8 cellular contexts compared by ENCODE assay signal in genomic region chr15:75921732-75922703, GRCh38. TPM values are rescaled to one million over a fixed set of nuclear protein-coding genes. Genes with fewer than 3 reads are reported as not detected.
DNase-seq lines count a peak whose midpoint lies in the region; ATAC-seq and TF ChIP-seq lines count a peak whose summit lies in the region.

No MANE protein-coding gene starts in this region.

- no peaks in the 10 kb centered on the region for H3K9me3 Mint-ChIP-seq in activated CD4-positive, alpha-beta T cell treated with anti-CD3 and anti-CD28 coated beads, Interleukin-2, amount 10 ng/mL, durations not matched to agents 7 days and 5 days
- H3K9me3 Mint-ChIP-seq in neural crest cell: no peaks in the 10 kb centered on the region

- H3K36me3 Mint-ChIP-seq in activated CD4-positive, alpha-beta T cell treated with anti-CD3 and anti-CD28 coated beads, Interleukin-2, amount 10 ng/mL, durations not matched to agents 7 days and 5 days (ENCODE audit: low read depth): peaks cover 34% of the 10 kb centered on the region
- H3K36me3 Mint-ChIP-seq in neural crest cell (ENCODE audit: low read depth): peaks cover 10% of the 10 kb centered on the region

- H3K27ac Mint-ChIP-seq in activated CD4-positive, alpha-beta T cell treated with anti-CD3 and anti-CD28 coated beads, Interleukin-2, amount 10 ng/mL, durations not matched to agents 7 days and 5 days: no peak overlapping the region
- H3K27ac Mint-ChIP-seq in neural crest cell (ENCODE audit: unreplicated experiment): peak overlapping the region; percentile 69

- TF ChIP-seq CTCF in neural crest cell (conservative IDR thresholded peaks at IDR 0.05): peak; percentile 51

- peaks cover 35% of the 10 kb centered on the region for H3K4me1 Mint-ChIP-seq in activated CD4-positive, alpha-beta T cell treated with anti-CD3 and anti-CD28 coated beads, Interleukin-2, amount 10 ng/mL, durations not matched to agents 7 days and 5 days
- H3K4me1 Mint-ChIP-seq in neural crest cell: no peaks in the 10 kb centered on the region

- ATAC-seq in GM18502 (IDR thresholded peaks at IDR 0.05; ENCODE audit: poor library complexity, unreplicated experiment) (no peak), GM18873 (IDR thresholded peaks at IDR 0.05; ENCODE audit: low FRiP score, unreplicated experiment) (no peak)

- peak; percentile 44 for DNase-seq in activated CD4-positive, alpha-beta T cell treated with anti-CD3 and anti-CD28 coated beads, Interleukin-2, amount 10 ng/mL, durations not matched to agents 7 days and 5 days
- no peak for DNase-seq in activated CD4-positive, alpha-beta T cell treated with anti-CD3 and anti-CD28 coated beads, Interleukin-2, amount 50 U/mL, for 48 hours
- peak; percentile 8 for DNase-seq in NCI-H524 treated with DMSO at 0.1 percent for 48 hours (lab: John Stamatoyannopoulos, UW)
- DNase-seq in dermis blood vessel endothelial cell: peak; percentile 83
- no peak for DNase-seq in neural crest cell (ENCODE audit: low read depth, low spot score)
- no peak for DNase-seq in NCI-H187 (lab: John Stamatoyannopoulos, UW)

- H3K27me3 Mint-ChIP-seq in activated CD4-positive, alpha-beta T cell treated with anti-CD3 and anti-CD28 coated beads, Interleukin-2, amount 10 ng/mL, durations not matched to agents 7 days and 5 days: no peaks in the 10 kb centered on the region
- H3K27me3 Mint-ChIP-seq in neural crest cell (ENCODE audit: low read depth): no peaks in the 10 kb centered on the region

- POLR2A ChIA-PET in activated CD4-positive, alpha-beta T cell treated with anti-CD3 and anti-CD28 coated beads, Interleukin-2, amount 10 ng/mL, durations not matched to agents 7 days and 5 days (lab: Charles Lee): no interaction called here

- H3K4me3 Mint-ChIP-seq in activated CD4-positive, alpha-beta T cell treated with anti-CD3 and anti-CD28 coated beads, Interleukin-2, amount 10 ng/mL, durations not matched to agents 7 days and 5 days: no peak overlapping the region
- H3K4me3 Mint-ChIP-seq in neural crest cell: no peak overlapping the region

- CTCF ChIA-PET in activated CD4-positive, alpha-beta T cell treated with anti-CD3 and anti-CD28 coated beads, Interleukin-2, amount 10 ng/mL, durations not matched to agents 7 days and 5 days (lab: Charles Lee): interaction anchor here (0.6 to 2.2 kb wide), 5 partner anchors 16 to 142 kb away, joined by 3 to 7 read pairs (median 5); no protein-coding TSS in a partner anchor

RNA-seq across cellular contexts. Expression of gene FBXO22, which starts 18.3 kb away (rescaled TPM):
- total RNA-seq in activated CD4-positive, alpha-beta T cell treated with anti-CD3 and anti-CD28 coated beads, Interleukin-2, amount 10 ng/mL, durations not matched to agents 7 days and 5 days: 10 to 100 TPM; 33.2 to 33.7 TPM
- total RNA-seq in dermis blood vessel endothelial cell: 50.7 and 70.8 TPM in 2 replicates
- 51.9 and 53.8 TPM in 2 replicates for total RNA-seq in neural crest cell

Comparison
In these comparisons a context has a peak if more than half of its experiments do, and no peak if none do; other contexts are left out.
1. DNase-seq: peak in activated CD4-positive, alpha-beta T cell treated with anti-CD3 and anti-CD28 coated beads, Interleukin-2, amount 10 ng/mL, durations not matched to agents 7 days and 5 days (single experiment), NCI-H524 treated with DMSO at 0.1 percent for 48 hours (single experiment) and dermis blood vessel endothelial cell (single experiment); none in activated CD4-positive, alpha-beta T cell treated with anti-CD3 and anti-CD28 coated beads, Interleukin-2, amount 50 U/mL, for 48 hours (0 of 2), neural crest cell (single experiment) and NCI-H187 (0 of 2).